29 cellular contexts compared by ENCODE assay signal in the genomic region with DNA sequence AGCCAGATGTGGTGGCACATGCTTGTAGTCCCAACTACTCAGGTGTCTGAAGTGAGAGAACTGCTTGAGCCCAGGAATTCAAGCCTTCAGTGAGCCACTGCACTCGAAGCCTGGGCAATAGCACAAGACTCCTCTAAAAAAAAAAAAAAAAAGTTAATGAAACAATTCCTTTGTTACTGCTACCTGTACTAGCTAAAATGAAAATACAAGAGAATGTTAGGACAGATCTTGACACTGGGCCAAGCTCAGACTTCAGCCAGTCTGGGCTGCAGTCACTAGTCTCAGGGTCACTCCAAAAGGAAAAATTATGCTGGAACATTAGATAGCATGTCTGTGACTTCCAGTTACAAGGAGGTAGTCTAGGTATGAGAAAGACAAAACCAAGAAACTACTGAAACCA.
"Had no signal": no experiment of that assay in that cellular context is flagged by ENCODE, and none has a peak within 500 bp of the region (broad histone marks: within the 10 kb centered on the region; RNA-seq: fewer than 3 reads in every experiment).

No MANE protein-coding gene starts in this region.

- H3K27ac ChIP-seq: skin epidermis, suprapubic skin, tibial nerve had no signal

- H3K4me3 Mint-ChIP-seq: activated CD4-positive, alpha-beta T cell treated with anti-CD3 and anti-CD28 coated beads for 36 hours; activated CD8-positive, alpha-beta memory T cell treated with anti-CD3 and anti-CD28 coated beads, Interleukin-2, amount 10 ng/mL, durations not matched to agents 7 days and 5 days; activated CD8-positive, alpha-beta T cell treated with anti-CD3 and anti-CD28 coated beads, Interleukin-2, amount 10 ng/mL, durations not matched to agents 7 days and 5 days; activated naive CD8-positive, alpha-beta T cell; brain; effector memory CD8-positive, alpha-beta T cell; immature natural killer cell; nephron; stimulated activated memory B cell treated with anti-CD40 and anti-IgM and Interleukin-4, amounts not matched to agents 10 μg/mL and 1 μg/mL and 100 μg/mL, for 72 hours; T-helper 2 cell treated with Interferon-gamma antibody and Interleukin-4, amounts not matched to agents 5 μg/mL and 100 μg/mL, for 36 hours had no signal

- H3K4me1 Mint-ChIP-seq: nephron had no signal

- H3K9me3 ChIP-seq: suprapubic skin, tibial nerve had no signal

- H3K27me3 Mint-ChIP-seq: activated CD4-positive, alpha-beta T cell treated with anti-CD3 and anti-CD28 coated beads for 36 hours; activated CD8-positive, alpha-beta memory T cell treated with anti-CD3 and anti-CD28 coated beads, Interleukin-2, amount 10 ng/mL, durations not matched to agents 7 days and 5 days; activated naive CD8-positive, alpha-beta T cell; brain; effector memory CD8-positive, alpha-beta T cell; progenitor cell of endocrine pancreas; stimulated activated memory B cell treated with anti-CD40 and anti-IgM and Interleukin-4, amounts not matched to agents 10 μg/mL and 1 μg/mL and 100 μg/mL, for 72 hours had no signal

- H3K4me1 ChIP-seq: suprapubic skin had no signal

- H3K9me3 Mint-ChIP-seq: brain; effector memory CD8-positive, alpha-beta T cell; immature natural killer cell; nephron; stimulated activated memory B cell treated with anti-CD40 and anti-IgM and Interleukin-4, amounts not matched to agents 10 μg/mL and 1 μg/mL and 100 μg/mL, for 72 hours had no signal

- FAIRE-seq: kidney had no signal

- H3K27me3 ChIP-seq: suprapubic skin, tibial nerve had no signal

- H3K4me3 ChIP-seq: lung, skin epidermis, suprapubic skin, tibial nerve had no signal

- DNase-seq: activated CD4-positive, alpha-beta T cell treated with anti-CD3 and anti-CD28 coated beads for 36 hours; activated CD4-positive, CD25-positive, alpha-beta regulatory T cell; activated CD8-positive, alpha-beta memory T cell treated with anti-CD3 and anti-CD28 coated beads, Interleukin-2, amount 10 ng/mL, durations not matched to agents 7 days and 5 days; activated CD8-positive, alpha-beta T cell treated with anti-CD3 and anti-CD28 coated beads, Interleukin-2, amount 10 ng/mL, durations not matched to agents 7 days and 5 days; activated naive CD4-positive, alpha-beta T cell treated with Interleukin-2 at 50 U/mL for 16 hours; activated T-cell treated with anti-CD3 and anti-CD28 coated beads, Interleukin-2, amount 50 U/mL, for 48 hours; aorta; cortex of kidney; effector memory CD8-positive, alpha-beta T cell; head of caudate nucleus; hypothalamus; immature natural killer cell; kidney; left colon; mesendoderm; stimulated activated CD4-positive, alpha-beta T cell treated with anti-CD3 and anti-CD28 coated beads, Interleukin-12 subunit alpha, Interleukin-12 subunit beta, amount 100 ng/mL, for 4 hours; stimulated activated CD4-positive, alpha-beta T cell treated with anti-CD3 and anti-CD28 coated beads, Interleukin-4, amount 100 ng/mL, for 24 hours; T-helper 1 cell had no signal

- ATAC-seq: activated CD4-positive, alpha-beta T cell treated with anti-CD3 and anti-CD28 coated beads for 36 hours; activated CD8-positive, alpha-beta memory T cell treated with anti-CD3 and anti-CD28 coated beads, Interleukin-2, amount 10 ng/mL, durations not matched to agents 7 days and 5 days; activated CD8-positive, alpha-beta T cell treated with anti-CD3 and anti-CD28 coated beads, Interleukin-2, amount 10 ng/mL, durations not matched to agents 7 days and 5 days; effector memory CD8-positive, alpha-beta T cell; left colon; sciatic nerve; stimulated activated memory B cell treated with anti-CD40 and anti-IgM and Interleukin-4, amounts not matched to agents 10 μg/mL and 1 μg/mL and 100 μg/mL, for 72 hours had no signal

- H3K27ac Mint-ChIP-seq: activated CD4-positive, alpha-beta T cell treated with anti-CD3 and anti-CD28 coated beads for 36 hours; activated CD8-positive, alpha-beta memory T cell treated with anti-CD3 and anti-CD28 coated beads, Interleukin-2, amount 10 ng/mL, durations not matched to agents 7 days and 5 days; activated CD8-positive, alpha-beta T cell treated with anti-CD3 and anti-CD28 coated beads, Interleukin-2, amount 10 ng/mL, durations not matched to agents 7 days and 5 days; activated naive CD8-positive, alpha-beta T cell; nephron; stimulated activated memory B cell treated with anti-CD40 and anti-IgM and Interleukin-4, amounts not matched to agents 10 μg/mL and 1 μg/mL and 100 μg/mL, for 72 hours; T-helper 2 cell treated with Interferon-gamma antibody and Interleukin-4, amounts not matched to agents 5 μg/mL and 100 μg/mL, for 36 hours had no signal
